In the genomic region with DNA sequence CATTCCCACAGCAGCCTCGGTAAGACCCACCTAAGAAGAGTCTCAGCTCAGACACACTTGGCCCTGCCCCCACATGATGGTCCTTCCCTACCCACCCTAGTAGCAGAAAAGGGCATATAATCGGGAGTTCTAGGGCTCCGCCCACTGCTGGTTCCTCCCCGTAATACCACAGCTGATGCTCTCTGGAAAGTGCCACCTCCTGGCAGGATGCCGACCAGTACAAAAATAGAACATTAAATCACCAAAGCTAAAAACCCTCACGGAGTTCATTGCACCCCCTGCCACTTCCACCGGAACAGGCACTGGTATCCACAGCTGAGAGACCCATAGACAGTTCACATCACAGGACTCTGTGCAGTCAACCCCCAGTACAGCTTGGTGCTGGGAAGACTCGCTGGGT, we compare ENCODE assay signal across 15 cellular contexts.
DNase-seq lines count a peak whose midpoint lies in the region; ATAC-seq and TF ChIP-seq lines count a peak whose summit lies in the region.
"Had no signal": no experiment of that assay in that cellular context is flagged by ENCODE, and none has a peak within 500 bp of the region (broad histone marks: within the 10 kb centered on the region; RNA-seq: fewer than 3 reads in every experiment).

No MANE protein-coding gene starts in this region.

- no peaks in the 10 kb centered on the region for H3K9me2 ChIP-seq in GM23338 (ENCODE audit: insufficient read depth)

- H3K36me3 ChIP-seq in heart right ventricle = no peaks in the 10 kb centered on the region
- H3K36me3 ChIP-seq in right atrium auricular region = no peaks in the 10 kb centered on the region
- H3K36me3 ChIP-seq in GM23338 (ENCODE audit: insufficient read depth) = peaks cover 11% of the 10 kb centered on the region; the same call in 1 of the 2 replicates
- H3K36me3 ChIP-seq in mesendoderm (ENCODE audit: control insufficient read depth, insufficient read depth, low read length) = no peaks in the 10 kb centered on the region
- H3K36me3 ChIP-seq in gastroesophageal sphincter = no peaks in the 10 kb centered on the region
- H3K36me3 ChIP-seq: BE2C had no signal

- H4K5ac ChIP-seq in mesendoderm (ENCODE audit: low read length) = no peak overlapping the region

- H3K9me3 ChIP-seq in heart right ventricle (peaks cover 0 to 52% (median 2%) of the 10 kb centered on the region in 11 donors), right atrium auricular region (no peaks in the 10 kb centered on the region), gastroesophageal sphincter (peaks cover 0 to 21% (median 0%) of the 10 kb centered on the region in 3 donors)
- H3K9me3 ChIP-seq: BE2C had no signal

- H3K4me2 ChIP-seq in GM23338 (0 out of 2 replicates have a peak overlapping the region, but pooled peaks have one; percentile 1), mesendoderm (ENCODE audit: low read length) (no peak overlapping the region)

- TF ChIP-seq POLR2A in gastroesophageal sphincter (IDR thresholded peaks at IDR 0.05) = no peak

- no peak overlapping the region for H3K23ac ChIP-seq in mesendoderm (ENCODE audit: low read length)

- H2AFZ ChIP-seq in GM23338 = no peak overlapping the region

- no peak overlapping the region for H3K4me3 Mint-ChIP-seq in GM23338
- H3K4me3 Mint-ChIP-seq: CD4-positive, alpha-beta memory T cell had no signal

- DNase-seq in heart right ventricle (peak in 1 of 2 donors; percentile 50), right atrium auricular region (ENCODE audit: low spot score) (no peak), GM23338 (ENCODE audit: low spot score) (no peak), SHP77 treated with DMSO at 0.1 percent for 48 hours (lab: John Stamatoyannopoulos, UW) (peak; percentile 12), mesendoderm (no peak), medulla oblongata (ENCODE audit: extremely low spot score) (no peak), AG20443 (ENCODE audit: low spot score) (no peak)
- DNase-seq: BE2C; CD4-positive, alpha-beta memory T cell; DMS79; EL; GOT3 had no signal

- no peak overlapping the region for H2AK5ac ChIP-seq in mesendoderm (ENCODE audit: low read length)

- H3K36me3 Mint-ChIP-seq in GM23338 (ENCODE audit: low read depth) = peaks cover 96% of the 10 kb centered on the region

- ATAC-seq in heart right ventricle (peak in 6 of 8 donors; percentile 20 to 64 (median 58)), GM23338 (peak; percentile 56), gastroesophageal sphincter (no peak)
- ATAC-seq: HCT116 had no signal

- H3K4me1 Mint-ChIP-seq in GM23338 = peaks cover 53% of the 10 kb centered on the region
- H3K4me1 Mint-ChIP-seq: CD4-positive, alpha-beta memory T cell had no signal

- no peak overlapping the region for H3K9ac ChIP-seq in mesendoderm (ENCODE audit: low read length)

- peak overlapping the region; percentile 56 for H3K18ac ChIP-seq in mesendoderm (ENCODE audit: low read length)

- H3K27ac Mint-ChIP-seq in GM23338 = peak overlapping the region; percentile 60; the same call in 1 of the 2 replicates
- H3K27ac Mint-ChIP-seq: CD4-positive, alpha-beta memory T cell had no signal

- H3K27me3 ChIP-seq in heart right ventricle (no peaks in the 10 kb centered on the region), right atrium auricular region (no peaks in the 10 kb centered on the region), GM23338 (ENCODE audit: insufficient read depth) (no peaks in the 10 kb centered on the region), mesendoderm (ENCODE audit: insufficient read depth, low read length, poor library complexity) (no peaks in the 10 kb centered on the region), gastroesophageal sphincter (no peaks in the 10 kb centered on the region)
- H3K27me3 ChIP-seq: BE2C had no signal

- no peak overlapping the region for H4K8ac ChIP-seq in mesendoderm (ENCODE audit: low read depth, low read length)

- 64 to 74% methylated on average over 8 of the region's 8 CpGs for WGBS in heart right ventricle, 2 donors
- WGBS in mesendoderm (ENCODE audit: extremely low coverage, insufficient coverage, low lambda C conversion rate) = no CpG with 5 or more reads among the region's 8 CpGs
- 87 to 93% methylated on average over 3 to 5 of the region's 8 CpGs for WGBS in gastroesophageal sphincter (ENCODE audit: low coverage in 1 of 2), 2 donors

- no peak for TF ChIP-seq CTCF in heart right ventricle (IDR thresholded peaks at IDR 0.05)
- TF ChIP-seq CTCF in right atrium auricular region (IDR thresholded peaks at IDR 0.05) = no peak
- TF ChIP-seq CTCF in GM23338 (conservative IDR thresholded peaks at IDR 0.05; ENCODE audit: low read depth in 2 of 2) = 0 out of 4 replicates have a peak, but pooled peaks of 1 of the 2 experiments have one; percentile 2
- no peak for TF ChIP-seq CTCF in gastroesophageal sphincter (IDR thresholded peaks at IDR 0.05)

- H3K27ac ChIP-seq in heart right ventricle = no peak overlapping the region
- H3K27ac ChIP-seq in right atrium auricular region = no peak overlapping the region
- peak overlapping the region; percentile 33; the same call in 1 of the 2 replicates for H3K27ac ChIP-seq in GM23338 (ENCODE audit: low read depth)
- no peak overlapping the region for H3K27ac ChIP-seq in mesendoderm (ENCODE audit: low read depth, low read length)
- H3K27ac ChIP-seq in gastroesophageal sphincter = no peak overlapping the region
- H3K27ac ChIP-seq: C4-2B had no signal

- H3K79me2 ChIP-seq in GM23338 (replicated peaks; ENCODE audit: insufficient read depth) (peaks cover 100% of the 10 kb centered on the region), mesendoderm (ENCODE audit: control insufficient read depth, insufficient read depth, low read length) (peaks cover 52% of the 10 kb centered on the region)

- no peaks in the 10 kb centered on the region for H3F3A ChIP-seq in GM23338 (replicated peaks; ENCODE audit: low read depth)

- intact Hi-C loops in heart right ventricle (cut with DNase I) = no loop called here

- TF ChIP-seq EP300 in gastroesophageal sphincter (IDR thresholded peaks at IDR 0.05) = no peak

- no peak overlapping the region for H3K56ac ChIP-seq in mesendoderm (ENCODE audit: low read length)

- no peaks in the 10 kb centered on the region for H3K4me1 ChIP-seq in heart right ventricle
- no peaks in the 10 kb centered on the region for H3K4me1 ChIP-seq in right atrium auricular region
- H3K4me1 ChIP-seq in GM23338 (ENCODE audit: insufficient read depth) = peaks cover 47% of the 10 kb centered on the region
- H3K4me1 ChIP-seq in mesendoderm (ENCODE audit: control insufficient read depth, low read depth, low read length) = no peaks in the 10 kb centered on the region
- H3K4me1 ChIP-seq in gastroesophageal sphincter = no peaks in the 10 kb centered on the region
- H3K4me1 ChIP-seq: BE2C had no signal

- H4K20me1 ChIP-seq in GM23338 (replicated peaks; ENCODE audit: insufficient read depth) = no peaks in the 10 kb centered on the region

- peaks cover 10% of the 10 kb centered on the region for H3K27me3 Mint-ChIP-seq in GM23338 (ENCODE audit: insufficient read depth, low read depth, poor library complexity)
- H3K27me3 Mint-ChIP-seq: CD4-positive, alpha-beta memory T cell had no signal

- H3K4me3 ChIP-seq in heart right ventricle (peak overlapping the region in 1 of 10 donors; percentile 3), right atrium auricular region (no peak overlapping the region), GM23338 (no peak overlapping the region), mesendoderm (ENCODE audit: low read length) (no peak overlapping the region), gastroesophageal sphincter (no peak overlapping the region)

- H3K4ac ChIP-seq in mesendoderm (ENCODE audit: low read depth, low read length) = no peak overlapping the region

- H3K79me1 ChIP-seq in mesendoderm (ENCODE audit: low read length) = no peaks in the 10 kb centered on the region

- H2BK120ac ChIP-seq in mesendoderm (ENCODE audit: low read depth, low read length) = no peak overlapping the region

- H2BK15ac ChIP-seq in mesendoderm (replicated peaks; ENCODE audit: low read depth) = no peak overlapping the region

- peaks cover 59% of the 10 kb centered on the region for H3K9me3 Mint-ChIP-seq in GM23338

- H2BK5ac ChIP-seq in mesendoderm (ENCODE audit: low read length) = no peak overlapping the region

TF ChIP-seq in GM23338, 12 proteins besides CTCF, POLR2A, EP300 and RAD21 (continues in another document):
- no peak for TF ChIP-seq ZNF114 (CRISPR knock-in tag; IDR thresholded peaks at IDR 0.05)
- no peak for TF ChIP-seq ZNF331 (CRISPR knock-in tag; IDR thresholded peaks at IDR 0.05; ENCODE audit: low read depth)
- TF ChIP-seq NANOG (IDR thresholded peaks at IDR 0.05; ENCODE audit: borderline replicate concordance) = no peak
- no peak for TF ChIP-seq EZH2 (IDR thresholded peaks at IDR 0.05; ENCODE audit: low read depth, unreplicated experiment)
- no peak for TF ChIP-seq POLR2AphosphoS5 (IDR thresholded peaks at IDR 0.05; ENCODE audit: low read depth)
